ENCODE assay signal across 1 cellular context in the genomic region with DNA sequence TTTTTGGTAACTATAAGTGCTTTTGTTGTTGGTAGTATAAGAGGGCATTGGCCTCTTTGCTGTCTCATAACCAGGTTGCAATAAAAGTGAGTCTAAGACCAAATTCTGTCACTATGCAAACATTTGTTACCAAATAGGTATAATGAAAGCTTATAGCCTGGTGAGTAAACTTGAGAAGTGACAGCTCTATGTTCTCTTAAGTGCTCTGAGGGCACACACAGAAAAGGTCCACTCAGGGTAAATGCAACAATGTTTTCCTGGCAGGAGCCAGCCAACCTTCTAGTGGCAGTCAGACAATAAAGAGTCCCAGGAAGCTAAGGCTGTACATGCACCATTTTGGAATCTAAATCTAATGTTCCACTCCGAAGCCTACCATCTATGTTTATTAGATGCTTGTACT.
TF ChIP-seq lines count a peak whose summit lies in the region.

No MANE protein-coding gene starts in this region.

TF ChIP-seq in A549, 52 proteins besides CTCF, POLR2A, EP300 and RAD21 (continued from another document):
- TF ChIP-seq, protein P1, sequence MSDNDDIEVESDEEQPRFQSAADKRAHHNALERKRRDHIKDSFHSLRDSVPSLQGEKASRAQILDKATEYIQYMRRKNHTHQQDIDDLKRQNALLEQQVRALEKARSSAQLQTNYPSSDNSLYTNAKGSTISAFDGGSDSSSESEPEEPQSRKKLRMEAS (IDR thresholded peaks at IDR 0.05) = no peak
- TF ChIP-seq CHD2 (IDR thresholded peaks at IDR 0.05; ENCODE audit: low read length, partially characterized antibody) = no peak
- 0 out of 3 replicates have a peak, but pooled peaks have one; percentile 13 for TF ChIP-seq SMC3 (IDR thresholded peaks at IDR 0.05)
- no peak for TF ChIP-seq PHF8 (IDR thresholded peaks at IDR 0.05; ENCODE audit: borderline replicate concordance, low read depth)
- TF ChIP-seq, protein P2, sequence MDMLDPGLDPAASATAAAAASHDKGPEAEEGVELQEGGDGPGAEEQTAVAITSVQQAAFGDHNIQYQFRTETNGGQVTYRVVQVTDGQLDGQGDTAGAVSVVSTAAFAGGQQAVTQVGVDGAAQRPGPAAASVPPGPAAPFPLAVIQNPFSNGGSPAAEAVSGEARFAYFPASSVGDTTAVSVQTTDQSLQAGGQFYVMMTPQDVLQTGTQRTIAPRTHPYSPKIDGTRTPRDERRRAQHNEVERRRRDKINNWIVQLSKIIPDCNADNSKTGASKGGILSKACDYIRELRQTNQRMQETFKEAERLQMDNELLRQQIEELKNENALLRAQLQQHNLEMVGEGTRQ (IDR thresholded peaks at IDR 0.05) = no peak
- no peak for TF ChIP-seq MYC (IDR thresholded peaks at IDR 0.05; ENCODE audit: borderline replicate concordance, low read length)
- no peak for TF ChIP-seq SREBF2 (IDR thresholded peaks at IDR 0.05)
- TF ChIP-seq JUNB (IDR thresholded peaks at IDR 0.05) = peak; percentile 68
- no peak for TF ChIP-seq MAFK (IDR thresholded peaks at IDR 0.05; ENCODE audit: partially characterized antibody)
- no peak for TF ChIP-seq TFCP2L1 (CRISPR knock-in tag; IDR thresholded peaks at IDR 0.05)
- no peak for TF ChIP-seq KDM1A (IDR thresholded peaks at IDR 0.05; ENCODE audit: low read depth)
- no peak for TF ChIP-seq ZC3H11A (IDR thresholded peaks at IDR 0.05)
- no peak for TF ChIP-seq REST (IDR thresholded peaks at IDR 0.05)
- TF ChIP-seq, protein P3, sequence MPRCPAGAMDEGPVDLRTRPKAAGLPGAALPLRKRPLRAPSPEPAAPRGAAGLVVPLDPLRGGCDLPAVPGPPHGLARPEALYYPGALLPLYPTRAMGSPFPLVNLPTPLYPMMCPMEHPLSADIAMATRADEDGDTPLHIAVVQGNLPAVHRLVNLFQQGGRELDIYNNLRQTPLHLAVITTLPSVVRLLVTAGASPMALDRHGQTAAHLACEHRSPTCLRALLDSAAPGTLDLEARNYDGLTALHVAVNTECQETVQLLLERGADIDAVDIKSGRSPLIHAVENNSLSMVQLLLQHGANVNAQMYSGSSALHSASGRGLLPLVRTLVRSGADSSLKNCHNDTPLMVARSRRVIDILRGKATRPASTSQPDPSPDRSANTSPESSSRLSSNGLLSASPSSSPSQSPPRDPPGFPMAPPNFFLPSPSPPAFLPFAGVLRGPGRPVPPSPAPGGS (IDR thresholded peaks at IDR 0.05) = no peak
- no peak for TF ChIP-seq RCOR1 (IDR thresholded peaks at IDR 0.05; ENCODE audit: low read depth, low read length)
- peak in 1 of 2 experiments; percentile 61; a peak in 2 of 4 replicates for TF ChIP-seq CEBPB (IDR thresholded peaks at IDR 0.05)
- TF ChIP-seq NPAS2 (CRISPR knock-in tag; IDR thresholded peaks at IDR 0.05; ENCODE audit: borderline replicate concordance) = no peak
- TF ChIP-seq NFE2L2 (conservative IDR thresholded peaks at IDR 0.05; ENCODE audit: low read length) = no peak
- TF ChIP-seq ZFP36 (IDR thresholded peaks at IDR 0.05; ENCODE audit: borderline replicate concordance, partially characterized antibody) = no peak
- TF ChIP-seq RARB (CRISPR knock-in tag; IDR thresholded peaks at IDR 0.05) = no peak
- TF ChIP-seq CBX2 (IDR thresholded peaks at IDR 0.05; ENCODE audit: borderline replicate concordance, low read depth) = no peak
- TF ChIP-seq, protein P4, sequence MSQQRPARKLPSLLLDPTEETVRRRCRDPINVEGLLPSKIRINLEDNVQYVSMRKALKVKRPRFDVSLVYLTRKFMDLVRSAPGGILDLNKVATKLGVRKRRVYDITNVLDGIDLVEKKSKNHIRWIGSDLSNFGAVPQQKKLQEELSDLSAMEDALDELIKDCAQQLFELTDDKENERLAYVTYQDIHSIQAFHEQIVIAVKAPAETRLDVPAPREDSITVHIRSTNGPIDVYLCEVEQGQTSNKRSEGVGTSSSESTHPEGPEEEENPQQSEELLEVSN (IDR thresholded peaks at IDR 0.05; ENCODE audit: borderline replicate concordance, low read depth) = no peak
- TF ChIP-seq, protein P5, sequence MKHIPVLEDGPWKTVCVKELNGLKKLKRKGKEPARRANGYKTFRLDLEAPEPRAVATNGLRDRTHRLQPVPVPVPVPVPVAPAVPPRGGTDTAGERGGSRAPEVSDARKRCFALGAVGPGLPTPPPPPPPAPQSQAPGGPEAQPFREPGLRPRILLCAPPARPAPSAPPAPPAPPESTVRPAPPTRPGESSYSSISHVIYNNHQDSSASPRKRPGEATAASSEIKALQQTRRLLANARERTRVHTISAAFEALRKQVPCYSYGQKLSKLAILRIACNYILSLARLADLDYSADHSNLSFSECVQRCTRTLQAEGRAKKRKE (CRISPR knock-in tag; IDR thresholded peaks at IDR 0.05; ENCODE audit: low read depth) = no peak
- no peak for TF ChIP-seq CBX8 (IDR thresholded peaks at IDR 0.05)
- peak; percentile 9; the same call in 1 of the 2 replicates for TF ChIP-seq GATA3 (IDR thresholded peaks at IDR 0.05; ENCODE audit: borderline replicate concordance)
- no peak for TF ChIP-seq HDAC2 (IDR thresholded peaks at IDR 0.05)
- no peak for TF ChIP-seq FOSL2 (IDR thresholded peaks at IDR 0.05)
- peak; percentile 43; the same call in 1 of the 2 replicates for TF ChIP-seq FOSL2 (CRISPR knock-in tag; IDR thresholded peaks at IDR 0.05)
- no peak for TF ChIP-seq RNF2 (IDR thresholded peaks at IDR 0.05; ENCODE audit: borderline replicate concordance, low read depth)
